ENCODE assay signal across 18 cellular contexts in genomic region chr7:84104841-84105240, GRCh38.
"Had no signal": no experiment of that assay in that cellular context is flagged by ENCODE, and none has a peak within 500 bp of the region (broad histone marks: within the 10 kb centered on the region; RNA-seq: fewer than 3 reads in every experiment).

No MANE protein-coding gene starts in this region.

- H3K4me3 Mint-ChIP-seq: endodermal cell; naive thymus-derived CD8-positive, alpha-beta T cell; neural crest cell had no signal

- H3K36me3 ChIP-seq: colonic mucosa, ovary had no signal

- H3K9me3 Mint-ChIP-seq: endodermal cell, neural crest cell had no signal

- H3K27me3 ChIP-seq: colonic mucosa, foreskin keratinocyte, hepatocyte, ovary had no signal

- DNase-seq: colonic mucosa; effector CD4-positive, alpha-beta T cell; endodermal cell; erythroblast; foreskin keratinocyte; head of caudate nucleus; left colon; mucosa of descending colon; naive thymus-derived CD8-positive, alpha-beta T cell; ovary; right cardiac atrium; stimulated activated CD4-positive, alpha-beta T cell treated with anti-CD3 and anti-CD28 coated beads, Interleukin-2, amount 100 ng/mL, for 48 hours; stimulated activated naive CD4-positive, alpha-beta T cell treated with Interleukin-2 at 50 U/mL for 16 hours; trophoblast cell had no signal

- H3K27me3 Mint-ChIP-seq: naive thymus-derived CD8-positive, alpha-beta T cell; progenitor cell of endocrine pancreas had no signal

- H3K4me1 ChIP-seq: colonic mucosa, foreskin keratinocyte had no signal

- H3K4me3 ChIP-seq: colonic mucosa, hepatocyte, mucosa of descending colon, ovary, smooth muscle cell had no signal

- H3K9me3 ChIP-seq: colonic mucosa, mucosa of descending colon, ovary had no signal

- H3K36me3 Mint-ChIP-seq: naive thymus-derived CD8-positive, alpha-beta T cell had no signal

- H3K27ac Mint-ChIP-seq: endodermal cell; naive thymus-derived CD8-positive, alpha-beta T cell; progenitor cell of endocrine pancreas had no signal

- H3K27ac ChIP-seq: colonic mucosa, foreskin keratinocyte, hepatocyte, ovary had no signal
